15 cellular contexts compared by ENCODE assay signal in the genomic region with DNA sequence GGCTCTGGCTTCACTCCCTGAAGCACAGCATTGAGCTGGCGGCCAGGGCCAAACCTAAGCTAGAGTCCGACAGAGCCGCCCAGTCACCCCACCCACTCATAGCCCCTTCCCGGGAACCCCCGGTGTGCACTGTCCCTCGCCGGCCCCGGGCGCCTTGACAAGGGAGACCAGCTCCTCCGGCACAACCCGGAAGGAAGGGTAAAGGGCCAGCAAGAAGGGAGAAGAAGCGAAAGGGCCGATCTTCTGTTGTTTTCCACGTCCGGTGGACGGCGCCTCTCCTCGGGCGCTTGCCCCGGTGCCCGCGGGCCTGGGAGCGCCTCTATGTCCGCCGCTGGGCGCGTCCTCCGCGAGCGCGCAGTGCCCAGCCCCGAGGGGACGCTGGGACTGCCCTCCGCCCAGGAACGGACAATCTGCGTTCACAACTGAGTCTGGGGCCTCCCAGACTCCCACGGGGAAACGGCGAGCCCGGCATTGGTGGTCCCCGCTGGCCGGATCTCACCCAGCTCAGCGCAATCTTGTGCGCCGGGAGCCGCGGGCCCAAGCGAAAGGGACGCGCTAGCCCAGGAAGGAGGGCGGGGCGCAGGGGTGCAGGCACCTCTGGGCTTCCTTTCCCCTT.
DNase-seq lines count a peak whose midpoint lies in the region; ATAC-seq, FAIRE-seq and TF ChIP-seq lines count a peak whose summit lies in the region.
"Had no signal": no experiment of that assay in that cellular context is flagged by ENCODE, and none has a peak within 500 bp of the region (broad histone marks: within the 10 kb centered on the region; RNA-seq: fewer than 3 reads in every experiment).

No MANE protein-coding gene starts in this region.

- POLR2A ChIA-PET in WTC11 (lab: Charles Lee) = no interaction called here

- no peak for FAIRE-seq in D721Med (lab: Jason Lieb, UNC)
- FAIRE-seq: GM12892 had no signal

- TF ChIP-seq CTCF in CD14-positive monocyte (IDR thresholded peaks at IDR 0.05) (no peak), WTC11 (IDR thresholded peaks at IDR 0.05) (no peak), heart right ventricle (IDR thresholded peaks at IDR 0.05) (no peak), parathyroid adenoma (IDR thresholded peaks at IDR 0.05) (no peak), D721Med (IDR thresholded peaks at IDR 0.05; ENCODE audit: insufficient read depth, missing control alignments) (no peak)

- H3K27me3 Mint-ChIP-seq in CD14-positive monocyte (ENCODE audit: low read depth in 3 of 3) = peaks cover 3 to 16% (median 7%) of the 10 kb centered on the region in 3 donors
- peaks cover 29% of the 10 kb centered on the region for H3K27me3 Mint-ChIP-seq in WTC11 (ENCODE audit: low read depth)

- CTCF ChIA-PET in WTC11 (lab: Charles Lee) = interaction anchor here (0.7 to 1.4 kb wide), 3 partner anchors 13 to 74 kb away, joined by 3 to 7 read pairs (median 4); no protein-coding TSS in a partner anchor

- H3K4me1 Mint-ChIP-seq in CD14-positive monocyte (peaks cover 16% of the 10 kb centered on the region), WTC11 (peaks cover 12% of the 10 kb centered on the region)

- H3K4me2 ChIP-seq in parathyroid adenoma (ENCODE audit: low read length) = peak overlapping the region; percentile 66

- intact Hi-C loops in CD14-positive monocyte (cut with micrococcal nuclease) (no loop called here), heart right ventricle (cut with DNase I) (no loop called here)

- H3K9me3 ChIP-seq in heart right ventricle (no peaks in the 10 kb centered on the region), parathyroid adenoma (ENCODE audit: control insufficient read depth, low read length) (no peaks in the 10 kb centered on the region)

- H3K27ac Mint-ChIP-seq in CD14-positive monocyte = no peak overlapping the region
- no peak overlapping the region for H3K27ac Mint-ChIP-seq in WTC11
- H3K27ac Mint-ChIP-seq: activated T-cell treated with anti-CD3 and anti-CD28 coated beads, Interleukin-2, amount 50 U/mL, for 72 hours; CD4-positive, CD25-positive, alpha-beta regulatory T cell; T-cell had no signal

- 5 to 7% methylated on average over 50 to 52 of the region's 52 CpGs for WGBS in heart right ventricle, 2 donors

- no peaks in the 10 kb centered on the region for H3K79me2 ChIP-seq in parathyroid adenoma

- H3K4me1 ChIP-seq in heart right ventricle = no peaks in the 10 kb centered on the region
- no peaks in the 10 kb centered on the region for H3K4me1 ChIP-seq in parathyroid adenoma

- no peaks in the 10 kb centered on the region for H3K36me3 ChIP-seq in heart right ventricle
- H3K36me3 ChIP-seq in parathyroid adenoma (ENCODE audit: control insufficient read depth, insufficient read depth, low read length) = no peaks in the 10 kb centered on the region

- ATAC-seq in WTC11 = peak; percentile 84
- peak in 1 of 8 donors; percentile 42 for ATAC-seq in heart right ventricle
- ATAC-seq in GM19463 (IDR thresholded peaks at IDR 0.05; ENCODE audit: unreplicated experiment) = no peak
- no peak for ATAC-seq in GM21619 (IDR thresholded peaks at IDR 0.05; ENCODE audit: unreplicated experiment)
- no peak for ATAC-seq in GM19351 (IDR thresholded peaks at IDR 0.05; ENCODE audit: unreplicated experiment)
- ATAC-seq: activated T-cell treated with anti-CD3 and anti-CD28 coated beads, Interleukin-2, amount 50 U/mL, for 72 hours; T-cell had no signal

- peaks cover 0 to 2% of the 10 kb centered on the region in 2 donors for H3K36me3 Mint-ChIP-seq in CD14-positive monocyte
- no peaks in the 10 kb centered on the region for H3K36me3 Mint-ChIP-seq in WTC11
- H3K36me3 Mint-ChIP-seq: CD4-positive, CD25-positive, alpha-beta regulatory T cell; T-cell had no signal

- DNase-seq in CD14-positive monocyte (ENCODE audit: low spot score) (no peak), WTC11 (ENCODE audit: low spot score) (peak; percentile 40), heart right ventricle (no peak), D721Med (ENCODE audit: insufficient read length, low spot score) (no peak)
- DNase-seq: activated T-cell treated with anti-CD3 and anti-CD28 coated beads, Interleukin-2, amount 50 U/mL, for 72 hours; CD4-positive, CD25-positive, alpha-beta regulatory T cell; effector CD8-positive, alpha-beta T cell; NCI-H774; stimulated activated naive CD4-positive, alpha-beta T cell treated with Interleukin-2 at 50 U/mL for 16 hours; T-cell had no signal

- H3K9me3 Mint-ChIP-seq in CD14-positive monocyte (peaks cover 0 to 16% (median 0%) of the 10 kb centered on the region in 7 donors), WTC11 (no peaks in the 10 kb centered on the region)
- H3K9me3 Mint-ChIP-seq: T-cell had no signal

- H2AFZ ChIP-seq in parathyroid adenoma = no peak overlapping the region

- peaks cover 0 to 28% (median 18%) of the 10 kb centered on the region in 7 donors for H3K27me3 ChIP-seq in heart right ventricle
- no peaks in the 10 kb centered on the region for H3K27me3 ChIP-seq in parathyroid adenoma (ENCODE audit: control insufficient read depth, insufficient read depth, low read length)

- no peak overlapping the region for H3K9ac ChIP-seq in parathyroid adenoma

- H3K4me3 Mint-ChIP-seq in CD14-positive monocyte = peak overlapping the region; percentile 80 to 84
- H3K4me3 Mint-ChIP-seq in WTC11 = peak overlapping the region; percentile 84
- H3K4me3 Mint-ChIP-seq: CD4-positive, CD25-positive, alpha-beta regulatory T cell; T-cell had no signal

- peak overlapping the region in 9 of 10 donors; percentile 29 to 56 (median 48) for H3K4me3 ChIP-seq in heart right ventricle
- H3K4me3 ChIP-seq in parathyroid adenoma (ENCODE audit: low read depth, low read length) = peak overlapping the region; percentile 29

- no peak overlapping the region for H3K27ac ChIP-seq in heart right ventricle
- H3K27ac ChIP-seq in parathyroid adenoma = no peak overlapping the region

TF ChIP-seq in WTC11, 78 proteins besides CTCF, POLR2A, EP300 and RAD21:
- TF ChIP-seq SP1 (CRISPR knock-in tag; conservative IDR thresholded peaks at IDR 0.05) = no peak
- TF ChIP-seq ZNF423 (CRISPR knock-in tag; IDR thresholded peaks at IDR 0.05) = 0 out of 2 replicates have a peak, but pooled peaks have one; percentile 16
- TF ChIP-seq, protein P1, sequence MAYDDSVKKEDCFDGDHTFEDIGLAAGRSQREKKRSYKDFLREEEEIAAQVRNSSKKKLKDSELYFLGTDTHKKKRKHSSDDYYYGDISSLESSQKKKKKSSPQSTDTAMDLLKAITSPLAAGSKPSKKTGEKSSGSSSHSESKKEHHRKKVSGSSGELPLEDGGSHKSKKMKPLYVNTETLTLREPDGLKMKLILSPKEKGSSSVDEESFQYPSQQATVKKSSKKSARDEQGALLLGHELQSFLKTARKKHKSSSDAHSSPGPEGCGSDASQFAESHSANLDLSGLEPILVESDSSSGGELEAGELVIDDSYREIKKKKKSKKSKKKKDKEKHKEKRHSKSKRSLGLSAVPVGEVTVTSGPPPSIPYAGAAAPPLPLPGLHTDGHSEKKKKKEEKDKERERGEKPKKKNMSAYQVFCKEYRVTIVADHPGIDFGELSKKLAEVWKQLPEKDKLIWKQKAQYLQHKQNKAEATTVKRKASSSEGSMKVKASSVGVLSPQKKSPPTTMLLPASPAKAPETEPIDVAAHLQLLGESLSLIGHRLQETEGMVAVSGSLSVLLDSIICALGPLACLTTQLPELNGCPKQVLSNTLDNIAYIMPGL (CRISPR knock-in tag; IDR thresholded peaks at IDR 0.05) = peak; percentile 62; the same call in 1 of the 2 replicates
- 0 out of 2 replicates have a peak, but pooled peaks have one; percentile 39 for TF ChIP-seq MAX (CRISPR knock-in tag; IDR thresholded peaks at IDR 0.05)
- TF ChIP-seq NR3C1 (CRISPR knock-in tag; conservative IDR thresholded peaks at IDR 0.05; ENCODE audit: low read depth) = no peak
- TF ChIP-seq MYBL2 (CRISPR knock-in tag; IDR thresholded peaks at IDR 0.05) = 0 out of 2 replicates have a peak, but pooled peaks have one; percentile 20
- no peak for TF ChIP-seq ZNF671 (CRISPR knock-in tag; IDR thresholded peaks at IDR 0.05)
